ENCODE assay signal across 14 cellular contexts in genomic region chr11:942853-943252, GRCh38. TPM values are rescaled to one million over a fixed set of nuclear protein-coding genes. Genes with fewer than 3 reads are reported as not detected.
A peak's percentile ranks its signal among the peaks of the same experiment; 100 is the strongest.
DNase-seq lines count a peak whose midpoint lies in the region; ATAC-seq, FAIRE-seq and TF ChIP-seq lines count a peak whose summit lies in the region.
"Had no signal": no experiment of that assay in that cellular context is flagged by ENCODE, and none has a peak within 500 bp of the region (broad histone marks: within the 10 kb centered on the region; RNA-seq: fewer than 3 reads in every experiment).

No MANE protein-coding gene starts in this region.

- no peak for TF ChIP-seq POLR2A in breast epithelium (IDR thresholded peaks at IDR 0.05)
- no peak for TF ChIP-seq POLR2A in tibial nerve (IDR thresholded peaks at IDR 0.05)

- peak; percentile 66 for DNase-seq in MCF 10A (ENCODE audit: unreplicated experiment)
- no peak for DNase-seq in breast epithelium (ENCODE audit: low spot score in 2 of 2)
- DNase-seq in bronchial epithelial cell (ENCODE audit: low read depth), result peak; percentile 38
- DNase-seq in left colon, result no peak
- DNase-seq in tibial nerve (ENCODE audit: low spot score in 2 of 2), result no peak
- DNase-seq in NCI-H510A treated with DMSO at 0.1 percent for 48 hours (lab: John Stamatoyannopoulos, UW), result no peak
- no peak for DNase-seq in activated effector memory CD4-positive, alpha-beta T cell treated with Interleukin-2 at 50 U/mL for 16 hours
- no peak for DNase-seq in NCI-H1048 (lab: John Stamatoyannopoulos, UW)
- DNase-seq: activated naive CD8-positive, alpha-beta T cell treated with anti-CD3 and anti-CD28 coated beads, Interleukin-2, amount 10 ng/mL, durations not matched to agents 7 days and 5 days; Kasumi-1; naive B cell; NCI-H748 treated with DMSO at 0.1 percent for 48 hours; stimulated activated CD4-positive, alpha-beta T cell treated with anti-CD3 and anti-CD28 coated beads, Interleukin-4, amount 100 ng/mL, for 4 hours; upper lobe of left lung had no signal

- no peaks in the 10 kb centered on the region for H3K9me3 ChIP-seq in breast epithelium
- no peaks in the 10 kb centered on the region for H3K9me3 ChIP-seq in tibial nerve
- H3K9me3 ChIP-seq: upper lobe of left lung had no signal

- ATAC-seq in left colon, result peak; percentile 14

- no peak for TF ChIP-seq EP300 in tibial nerve (IDR thresholded peaks at IDR 0.05)

- WGBS in tibial nerve, 2 donors, result 41 to 46% methylated on average over 10 of the region's 10 CpGs

- H3K36me3 Mint-ChIP-seq in MCF 10A (ENCODE audit: insufficient read depth, unreplicated experiment), result peaks cover 50% of the 10 kb centered on the region

- BruUV-seq in MCF 10A (replicated peaks; lab: Mats Ljungman, UMichigan), result no TSS peak

- TF ChIP-seq CTCF in MCF 10A (IDR thresholded peaks at IDR 0.05; ENCODE audit: unreplicated experiment) (no peak), breast epithelium (IDR thresholded peaks at IDR 0.05) (no peak), bronchial epithelial cell (IDR thresholded peaks at IDR 0.05; ENCODE audit: insufficient read depth, low read length, severe bottlenecking) (no peak), tibial nerve (IDR thresholded peaks at IDR 0.05) (no peak)

- H3K27ac ChIP-seq in breast epithelium (peak overlapping the region in 1 of 2 donors; percentile 29), tibial nerve (peak overlapping the region in 3 of 4 donors; percentile 31 to 80 (median 47))

- H3K9me3 Mint-ChIP-seq in MCF 10A (ENCODE audit: unreplicated experiment), result no peaks in the 10 kb centered on the region

- peak; percentile 13 for FAIRE-seq in bronchial epithelial cell (lab: Jason Lieb, UNC)

- intact Hi-C loops in MCF 10A (cut with micrococcal nuclease), result no loop called here
- intact Hi-C loops in breast epithelium (cut with DNase I; ENCODE audit: low total_unique reads), result no loop called here
- intact Hi-C loops in left colon (cut with DNase I, micrococcal nuclease), result no loop called here

- H3K4me1 ChIP-seq in breast epithelium, result no peaks in the 10 kb centered on the region
- H3K4me1 ChIP-seq in tibial nerve, result peaks cover 0 to 75% (median 14%) of the 10 kb centered on the region in 4 donors

- peak overlapping the region; percentile 32 for H3K4me3 Mint-ChIP-seq in MCF 10A (ENCODE audit: unreplicated experiment)
- H3K4me3 Mint-ChIP-seq: activated naive CD8-positive, alpha-beta T cell treated with anti-CD3 and anti-CD28 coated beads, Interleukin-2, amount 10 ng/mL, durations not matched to agents 7 days and 5 days; naive B cell had no signal

- H3K27ac Mint-ChIP-seq in MCF 10A (ENCODE audit: low read depth, unreplicated experiment), result peak overlapping the region; percentile 92
- H3K27ac Mint-ChIP-seq: activated naive CD8-positive, alpha-beta T cell treated with anti-CD3 and anti-CD28 coated beads, Interleukin-2, amount 10 ng/mL, durations not matched to agents 7 days and 5 days had no signal

- POLR2A ChIA-PET in MCF 10A (lab: Yijun Ruan, JAX), result interaction anchor here (0.6 to 0.7 kb wide), 2 partner anchors 16 to 24 kb away, joined by 3 read pairs; no protein-coding TSS in a partner anchor

- no peaks in the 10 kb centered on the region for H3K27me3 Mint-ChIP-seq in MCF 10A (ENCODE audit: insufficient read depth, unreplicated experiment)
- H3K27me3 Mint-ChIP-seq: activated naive CD8-positive, alpha-beta T cell treated with anti-CD3 and anti-CD28 coated beads, Interleukin-2, amount 10 ng/mL, durations not matched to agents 7 days and 5 days; naive B cell had no signal

- H3K4me1 Mint-ChIP-seq in MCF 10A (ENCODE audit: insufficient read depth, unreplicated experiment), result peaks cover 36% of the 10 kb centered on the region

- no peak overlapping the region for H3K4me3 ChIP-seq in breast epithelium
- no peak overlapping the region for H3K4me3 ChIP-seq in bronchial epithelial cell (ENCODE audit: low read depth, low read length)
- no peak overlapping the region for H3K4me3 ChIP-seq in tibial nerve
- H3K4me3 ChIP-seq: upper lobe of left lung had no signal

- H3K27me3 ChIP-seq in breast epithelium (no peaks in the 10 kb centered on the region), bronchial epithelial cell (ENCODE audit: control insufficient read depth, insufficient read depth, low read length) (no peaks in the 10 kb centered on the region), tibial nerve (no peaks in the 10 kb centered on the region)
- H3K27me3 ChIP-seq: upper lobe of left lung had no signal

- no peaks in the 10 kb centered on the region for H3K36me3 ChIP-seq in breast epithelium
- H3K36me3 ChIP-seq in bronchial epithelial cell (ENCODE audit: control insufficient read depth, insufficient read depth, low read length), result peaks cover 6% of the 10 kb centered on the region
- peaks cover 0 to 35% (median 0%) of the 10 kb centered on the region in 3 donors for H3K36me3 ChIP-seq in tibial nerve

- CTCF ChIA-PET in MCF 10A (lab: Yijun Ruan, JAX), result no interaction called here

RNA-seq across cellular contexts. Expression of gene AP2A2, which starts 17.2 kb away (rescaled TPM):
- total RNA-seq in MCF 10A (2022), result 70.5 and 70.6 TPM in 2 replicates
- 100 to 1,000 TPM in 1 of 3 donors, 10 to 100 TPM in 2; 44.6 to 112 (median 54.7) TPM for total RNA-seq in breast epithelium
- total RNA-seq in bronchial epithelial cell, result 9.5 and 17.8 TPM in 2 replicates
- 10 to 100 TPM; 61.6 to 68.8 TPM for total RNA-seq in left colon
- 100 to 1,000 TPM in 1 of 4 donors, 10 to 100 TPM in 3; 70.8 to 136 (median 90.3) TPM for total RNA-seq in tibial nerve

RNA-seq across cellular contexts. Expression of gene CHID1, which starts 32.2 kb away (rescaled TPM):
- 82.1 and 94.8 TPM in 2 replicates for total RNA-seq in MCF 10A (2022)
- total RNA-seq in breast epithelium, result 10 to 100 TPM; 58.3 to 79.5 (median 68.3) TPM
- total RNA-seq in bronchial epithelial cell, result 34.1 and 42.6 TPM in 2 replicates
- total RNA-seq in left colon, result 10 to 100 TPM; 52.0 to 54.2 TPM
- total RNA-seq in tibial nerve, result 10 to 100 TPM; 47.9 to 83.4 (median 65.8) TPM

Comparison
In these comparisons a context has a peak if more than half of its experiments do, and no peak if none do; other contexts are left out.
1. DNase-seq: peak in MCF 10A (single experiment) and bronchial epithelial cell (single experiment); none in breast epithelium (0 of 2), left colon (0 of 2), tibial nerve (0 of 2), NCI-H510A treated with DMSO at 0.1 percent for 48 hours (single experiment), activated effector memory CD4-positive, alpha-beta T cell treated with Interleukin-2 at 50 U/mL for 16 hours (single experiment) and NCI-H1048 (single experiment).